Comparison of ENCODE assay signal across 10 cellular contexts in genomic region chr7:117014673-117015133, GRCh38.
DNase-seq lines count a peak whose midpoint lies in the region; ATAC-seq and TF ChIP-seq lines count a peak whose summit lies in the region.
"Had no signal": no experiment of that assay in that cellular context is flagged by ENCODE, and none has a peak within 500 bp of the region (broad histone marks: within the 10 kb centered on the region; RNA-seq: fewer than 3 reads in every experiment).

No MANE protein-coding gene starts in this region.

- H3K36me3 ChIP-seq in mesendoderm (ENCODE audit: control insufficient read depth, insufficient read depth, low read length), result no peaks in the 10 kb centered on the region
- H3K36me3 ChIP-seq: BLaER1 treated with 17β-estradiol and CSF1 and Interleukin-3, amounts not matched to agents 10 nM and 100 nM had no signal

- no peak overlapping the region for H3K27ac ChIP-seq in mesendoderm (ENCODE audit: low read depth, low read length)
- H3K27ac ChIP-seq: BLaER1 treated with 17β-estradiol and CSF1 and Interleukin-3, amounts not matched to agents 10 nM and 100 nM had no signal

- no peaks in the 10 kb centered on the region for H3K79me2 ChIP-seq in mesendoderm (ENCODE audit: control insufficient read depth, insufficient read depth, low read length)

- CTCF ChIA-PET in activated CD4-positive, alpha-beta T cell treated with anti-CD3 and anti-CD28 coated beads for 36 hours (lab: Charles Lee), result interaction anchor here (1.9 to 7.0 kb wide), 3 partner anchors 25 to 111 kb away, joined by 5 to 48 read pairs (median 7); no protein-coding TSS in a partner anchor

- no peak overlapping the region for H3K4me3 Mint-ChIP-seq in activated CD4-positive, alpha-beta T cell treated with anti-CD3 and anti-CD28 coated beads for 36 hours
- peak overlapping the region; percentile 68 for H3K4me3 Mint-ChIP-seq in chondrocyte (ENCODE audit: unreplicated experiment)
- H3K4me3 Mint-ChIP-seq: T-helper 1 cell treated with Interleukin-12 subunit alpha and Interleukin-12 subunit beta and Interleukin-4 antibody, amounts not matched to agents 30 μg/mL and 1 μg/mL, for 36 hours had no signal

- peaks cover 56% of the 10 kb centered on the region for H3K4me1 Mint-ChIP-seq in activated CD4-positive, alpha-beta T cell treated with anti-CD3 and anti-CD28 coated beads for 36 hours
- peaks cover 70% of the 10 kb centered on the region for H3K4me1 Mint-ChIP-seq in chondrocyte (ENCODE audit: low read depth)

- H3K27me3 ChIP-seq in mesendoderm (ENCODE audit: insufficient read depth, low read length, poor library complexity), result no peaks in the 10 kb centered on the region

- H3K4me1 ChIP-seq in mesendoderm (ENCODE audit: control insufficient read depth, low read depth, low read length), result peaks cover 2% of the 10 kb centered on the region

- H3K56ac ChIP-seq in mesendoderm (ENCODE audit: low read length), result no peak overlapping the region

- H3K18ac ChIP-seq in mesendoderm (ENCODE audit: low read length), result no peak overlapping the region

- peak; percentile 49 for DNase-seq in activated CD4-positive, alpha-beta T cell treated with anti-CD3 and anti-CD28 coated beads for 36 hours
- no peak for DNase-seq in activated CD4-positive, alpha-beta T cell treated with anti-CD3 and anti-CD28 coated beads for 1 hour
- peak; percentile 57 for DNase-seq in NCI-H524 treated with DMSO at 0.1 percent for 48 hours (lab: John Stamatoyannopoulos, UW)
- DNase-seq in chondrocyte (ENCODE audit: low spot score), result no peak
- peak; percentile 32 for DNase-seq in mesendoderm
- no peak for DNase-seq in occipital lobe (lab: John Stamatoyannopoulos, UW)
- DNase-seq in islet precursor cell, result no peak

- H3K4ac ChIP-seq in mesendoderm (ENCODE audit: low read depth, low read length), result no peak overlapping the region

- H3K23ac ChIP-seq in mesendoderm (ENCODE audit: low read length), result no peak overlapping the region

- no peaks in the 10 kb centered on the region for H3K9me3 Mint-ChIP-seq in activated CD4-positive, alpha-beta T cell treated with anti-CD3 and anti-CD28 coated beads for 36 hours (ENCODE audit: low read depth)
- no peaks in the 10 kb centered on the region for H3K9me3 Mint-ChIP-seq in chondrocyte (ENCODE audit: low read depth)
- H3K9me3 Mint-ChIP-seq: T-helper 1 cell treated with Interleukin-12 subunit alpha and Interleukin-12 subunit beta and Interleukin-4 antibody, amounts not matched to agents 30 μg/mL and 1 μg/mL, for 36 hours had no signal

- no peak overlapping the region for H2BK120ac ChIP-seq in mesendoderm (ENCODE audit: low read depth, low read length)

- no CpG with 5 or more reads among the region's 6 CpGs for WGBS in mesendoderm (ENCODE audit: extremely low coverage, insufficient coverage, low lambda C conversion rate)

- no peak for TF ChIP-seq CTCF in chondrocyte (IDR thresholded peaks at IDR 0.05)

- no peak overlapping the region for H2AK5ac ChIP-seq in mesendoderm (ENCODE audit: low read length)

- H3K4me3 ChIP-seq in mesendoderm (ENCODE audit: low read length), result no peak overlapping the region
- H3K4me3 ChIP-seq: BLaER1 treated with 17β-estradiol and CSF1 and Interleukin-3, amounts not matched to agents 10 nM and 100 nM had no signal

- H2BK15ac ChIP-seq in mesendoderm (replicated peaks; ENCODE audit: low read depth), result no peak overlapping the region

- H3K27me3 Mint-ChIP-seq in activated CD4-positive, alpha-beta T cell treated with anti-CD3 and anti-CD28 coated beads for 36 hours, result peaks cover 2% of the 10 kb centered on the region
- no peaks in the 10 kb centered on the region for H3K27me3 Mint-ChIP-seq in chondrocyte (ENCODE audit: low read depth)

- H3K27ac Mint-ChIP-seq in activated CD4-positive, alpha-beta T cell treated with anti-CD3 and anti-CD28 coated beads for 36 hours, result no peak overlapping the region
- peak overlapping the region; percentile 81 for H3K27ac Mint-ChIP-seq in chondrocyte (ENCODE audit: unreplicated experiment)
- H3K27ac Mint-ChIP-seq: T-helper 1 cell treated with Interleukin-12 subunit alpha and Interleukin-12 subunit beta and Interleukin-4 antibody, amounts not matched to agents 30 μg/mL and 1 μg/mL, for 36 hours had no signal

- no peak overlapping the region for H4K8ac ChIP-seq in mesendoderm (ENCODE audit: low read depth, low read length)

- H3K9ac ChIP-seq in mesendoderm (ENCODE audit: low read length), result no peak overlapping the region
- H3K9ac ChIP-seq: BLaER1 treated with 17β-estradiol and CSF1 and Interleukin-3, amounts not matched to agents 10 nM and 100 nM had no signal

- H3K79me1 ChIP-seq in mesendoderm (ENCODE audit: low read length), result peaks cover 2% of the 10 kb centered on the region

- H4K5ac ChIP-seq in mesendoderm (ENCODE audit: low read length), result no peak overlapping the region

- H3K36me3 Mint-ChIP-seq in activated CD4-positive, alpha-beta T cell treated with anti-CD3 and anti-CD28 coated beads for 36 hours (ENCODE audit: low read depth), result no peaks in the 10 kb centered on the region
- no peaks in the 10 kb centered on the region for H3K36me3 Mint-ChIP-seq in chondrocyte (ENCODE audit: low read depth)

- H2BK5ac ChIP-seq in mesendoderm (ENCODE audit: low read length), result no peak overlapping the region

- no peak overlapping the region for H3K4me2 ChIP-seq in mesendoderm (ENCODE audit: low read length)

- ATAC-seq in activated CD4-positive, alpha-beta T cell treated with anti-CD3 and anti-CD28 coated beads for 36 hours, result no peak
- ATAC-seq in HG02759 (IDR thresholded peaks at IDR 0.05; ENCODE audit: unreplicated experiment), result peak; percentile 32

- intact Hi-C loops in activated CD4-positive, alpha-beta T cell treated with anti-CD3 and anti-CD28 coated beads for 36 hours (cut with DNase I, micrococcal nuclease), result loop anchor here (5.0 to 10.0 kb wide), 3 partner anchors 82 to 800 kb away; partner anchors contain the start of genes MET (in 1 of the 2) and TES (in 1 of the 2)

- POLR2A ChIA-PET in activated CD4-positive, alpha-beta T cell treated with anti-CD3 and anti-CD28 coated beads for 36 hours (lab: Charles Lee), result no interaction called here

Comparison
In these comparisons a context has a peak if more than half of its experiments do, and no peak if none do; other contexts are left out.
1. DNase-seq: peak in activated CD4-positive, alpha-beta T cell treated with anti-CD3 and anti-CD28 coated beads for 36 hours (single experiment), NCI-H524 treated with DMSO at 0.1 percent for 48 hours (single experiment) and mesendoderm (single experiment); none in activated CD4-positive, alpha-beta T cell treated with anti-CD3 and anti-CD28 coated beads for 1 hour (single experiment), chondrocyte (single experiment), occipital lobe (single experiment) and islet precursor cell (single experiment).